Comparison of ENCODE assay signal across 8 cellular contexts in genomic region chr2:28870146-28870891, GRCh38. TPM values are rescaled to one million over a fixed set of nuclear protein-coding genes. Genes with fewer than 3 reads are reported as not detected.
DNase-seq lines count a peak whose midpoint lies in the region; ATAC-seq and TF ChIP-seq lines count a peak whose summit lies in the region.

TSS of gene TRMT61B (minus strand) at chr2:28870309. CDS start at chr2:28870277, 32 bp downstream.

- peaks cover 3% of the 10 kb centered on the region for H3K36me3 Mint-ChIP-seq in T-helper 1 cell treated with Interleukin-12 subunit alpha and Interleukin-12 subunit beta and Interleukin-4 antibody, amounts not matched to agents 30 μg/mL and 1 μg/mL, for 36 hours (ENCODE audit: low read depth)

- H3K27ac ChIP-seq in heart right ventricle: peak within 1 kb of the TSS in 9 of 10 donors; percentile 62 to 88 (median 80)
- peak within 1 kb of the TSS; percentile 73 to 83 (median 82) for H3K27ac ChIP-seq in upper lobe of left lung

- peak in 3 of 4 donors; percentile 77 to 86 (median 80) for TF ChIP-seq POLR2A in upper lobe of left lung (IDR thresholded peaks at IDR 0.05)

- H3K9me3 Mint-ChIP-seq in T-helper 1 cell treated with Interleukin-12 subunit alpha and Interleukin-12 subunit beta and Interleukin-4 antibody, amounts not matched to agents 30 μg/mL and 1 μg/mL, for 36 hours: no peaks in the 10 kb centered on the region

- peaks cover 5 to 40% (median 30%) of the 10 kb centered on the region in 9 donors for H3K4me1 ChIP-seq in heart right ventricle
- peaks cover 25 to 31% (median 28%) of the 10 kb centered on the region in 4 donors for H3K4me1 ChIP-seq in upper lobe of left lung

- no peak for TF ChIP-seq EP300 in upper lobe of left lung (IDR thresholded peaks at IDR 0.05)

- intact Hi-C loops in heart right ventricle (cut with DNase I): loop anchor here in 2 of 10 donors (1.0 to 2.0 kb wide), 2 partner anchors 24 kb away; partner anchors contain the start of gene WDR43 (in 2 of the 2)
- intact Hi-C loops in posterior cingulate gyrus (cut with DNase I): loop anchor here (2.0 to 10.0 kb wide), 3 partner anchors 24 to 306 kb away; partner anchors contain the start of gene WDR43

- peak within 1 kb of the TSS; percentile 97 for H3K27ac Mint-ChIP-seq in T-helper 1 cell treated with Interleukin-12 subunit alpha and Interleukin-12 subunit beta and Interleukin-4 antibody, amounts not matched to agents 30 μg/mL and 1 μg/mL, for 36 hours

- 0% methylated on average over 57 of the region's 57 CpGs for WGBS in heart right ventricle, 2 donors
- 0 to 1% methylated on average over 15 to 47 of the region's 57 CpGs for WGBS in upper lobe of left lung, 2 donors

- H3K4me3 Mint-ChIP-seq in T-helper 1 cell treated with Interleukin-12 subunit alpha and Interleukin-12 subunit beta and Interleukin-4 antibody, amounts not matched to agents 30 μg/mL and 1 μg/mL, for 36 hours: peak within 1 kb of the TSS; percentile 97

- peak; percentile 60 for ATAC-seq in GM18499 (IDR thresholded peaks at IDR 0.05; ENCODE audit: insufficient read depth, unreplicated experiment)
- peak; percentile 89 for ATAC-seq in HG02938 (IDR thresholded peaks at IDR 0.05; ENCODE audit: unreplicated experiment)
- peak; percentile 100 for ATAC-seq in heart right ventricle
- peak; percentile 100 for ATAC-seq in upper lobe of left lung (ENCODE audit: low FRiP score in 2 of 2)

- H3K27me3 ChIP-seq in heart right ventricle (peaks cover 0 to 2% (median 0%) of the 10 kb centered on the region in 7 donors), upper lobe of left lung (no peaks in the 10 kb centered on the region)

- H3K4me3 ChIP-seq in heart right ventricle (peak within 1 kb of the TSS; percentile 54 to 98 (median 94)), upper lobe of left lung (peak within 1 kb of the TSS; percentile 74 to 99 (median 96))

- peaks cover 28% of the 10 kb centered on the region for H3K4me1 Mint-ChIP-seq in T-helper 1 cell treated with Interleukin-12 subunit alpha and Interleukin-12 subunit beta and Interleukin-4 antibody, amounts not matched to agents 30 μg/mL and 1 μg/mL, for 36 hours (ENCODE audit: low read depth)

- peaks cover 6% of the 10 kb centered on the region for H3K27me3 Mint-ChIP-seq in T-helper 1 cell treated with Interleukin-12 subunit alpha and Interleukin-12 subunit beta and Interleukin-4 antibody, amounts not matched to agents 30 μg/mL and 1 μg/mL, for 36 hours (ENCODE audit: low read depth)

- peak in 1 of 9 donors; percentile 9 for TF ChIP-seq CTCF in heart right ventricle (IDR thresholded peaks at IDR 0.05)
- peak in 1 of 6 experiments; percentile 45 for TF ChIP-seq CTCF in upper lobe of left lung (IDR thresholded peaks at IDR 0.05)

- DNase-seq in NCI-H1694 treated with DMSO at 0.1 percent for 48 hours (lab: John Stamatoyannopoulos, UW) (peak; percentile 89), amniotic epithelial cell (ENCODE audit: low read depth) (peak; percentile 92), heart right ventricle (peak; percentile 96 to 97), posterior cingulate gyrus (peak; percentile 93 to 99 (median 96)), upper lobe of left lung (peak; percentile 96 to 100)

- H3K9me3 ChIP-seq in heart right ventricle: no peaks in the 10 kb centered on the region
- no peaks in the 10 kb centered on the region for H3K9me3 ChIP-seq in upper lobe of left lung

- H3K36me3 ChIP-seq in heart right ventricle (peaks cover 0 to 14% (median 0%) of the 10 kb centered on the region in 9 donors), upper lobe of left lung (no peaks in the 10 kb centered on the region)

RNA-seq across cellular contexts. Expression of gene TRMT61B, which starts in this region (rescaled TPM):
- 10 to 100 TPM; 13.5 to 25.0 (median 17.5) TPM for total RNA-seq in heart right ventricle
- 10 to 100 TPM; 15.8 to 54.1 TPM for polyA plus RNA-seq in heart right ventricle
- 10 to 100 TPM in 2 of 6 donors, 1 to 10 TPM in 4; 7.9 to 12.5 (median 9.7) TPM for total RNA-seq in upper lobe of left lung

Comparison
In these comparisons a context has a peak if more than half of its experiments do, and no peak if none do; other contexts are left out.
1. Peak in every context shown above with its lines: DNase-seq, ATAC-seq, H3K4me3 ChIP-seq and H3K27ac ChIP-seq.